1 cellular context compared by ENCODE assay signal in genomic region chr11:11390068-11390775, GRCh38.
TF ChIP-seq lines count a peak whose summit lies in the region.

No MANE protein-coding gene starts in this region.

TF ChIP-seq in IMR-90, 13 proteins besides CTCF, POLR2A, EP300 and RAD21 (continued from another document):
- TF ChIP-seq USF2 (IDR thresholded peaks at IDR 0.05; ENCODE audit: low read depth, low read length) (no peak), NFE2L2 (IDR thresholded peaks at IDR 0.05; ENCODE audit: low read depth, low read length) (no peak), ELK1 (IDR thresholded peaks at IDR 0.05; ENCODE audit: borderline replicate concordance, low read depth, low read length) (no peak), SMC3 (IDR thresholded peaks at IDR 0.05; ENCODE audit: low read depth, low read length) (no peak), MAFK (IDR thresholded peaks at IDR 0.05; ENCODE audit: low read depth, low read length) (no peak), MXI1 (IDR thresholded peaks at IDR 0.05; ENCODE audit: borderline replicate concordance, low read depth, low read length) (no peak), BHLHE40 (IDR thresholded peaks at IDR 0.05; ENCODE audit: low read depth, low read length) (no peak)
TF ChIP-seq in IMR-90: peak in this region for 0.
